Comparison of ENCODE assay signal across 20 cellular contexts in genomic region chr3:176354843-176355242, GRCh38.
"Had no signal": no experiment of that assay in that cellular context is flagged by ENCODE, and none has a peak within 500 bp of the region (broad histone marks: within the 10 kb centered on the region; RNA-seq: fewer than 3 reads in every experiment).

No MANE protein-coding gene starts in this region.

- H3K9me3 ChIP-seq: left ventricle myocardium inferior, ovary, prostate gland, tibial nerve, uterus had no signal

- H3K27ac ChIP-seq: left ventricle myocardium inferior, ovary, prostate gland, skin epidermis, tibial nerve, uterus had no signal

- H3K4me1 ChIP-seq: left ventricle myocardium inferior, prostate gland, uterus had no signal

- DNase-seq: islet precursor cell; left ventricle myocardium inferior; mesendoderm; naive B cell; natural killer cell; ovary; retina; right cardiac atrium; stimulated activated CD4-positive, alpha-beta T cell treated with anti-CD3 and anti-CD28 coated beads, Interleukin-1b, Interleukin-23, amount 100 ng/mL, for 48 hours; stimulated activated CD4-positive, alpha-beta T cell treated with anti-CD3 and anti-CD28 coated beads, Interleukin-2, amount 100 ng/mL, for 48 hours; stimulated activated CD4-positive, alpha-beta T cell treated with anti-CD3 and anti-CD28 coated beads, Interleukin-4, amount 100 ng/mL, for 4 hours; stimulated activated CD8-positive, alpha-beta memory T cell treated with anti-CD3 and anti-CD28 coated beads, Interleukin-4, amount 100 ng/mL, for 48 hours; stimulated activated naive CD4-positive, alpha-beta T cell treated with Interleukin-2 at 50 U/mL for 16 hours; stimulated activated naive CD8-positive, alpha-beta T cell treated with anti-CD3 and anti-CD28 coated beads, Interleukin-15, amount 100 ng/mL, for 72 hours; substantia nigra; uterus had no signal

- H3K4me3 ChIP-seq: left ventricle myocardium inferior, lung, ovary, prostate gland, skin epidermis, tibial nerve, uterus had no signal

- H3K36me3 ChIP-seq: left ventricle myocardium inferior, ovary, prostate gland, tibial nerve, uterus had no signal

- H3K27me3 ChIP-seq: ovary, tibial nerve, uterus had no signal
